ENCODE assay signal across 31 cellular contexts in genomic region chr6:128963561-128963960, GRCh38.
DNase-seq lines count a peak whose midpoint lies in the region; ATAC-seq, FAIRE-seq and TF ChIP-seq lines count a peak whose summit lies in the region.
"Had no signal": no experiment of that assay in that cellular context is flagged by ENCODE, and none has a peak within 500 bp of the region (broad histone marks: within the 10 kb centered on the region; RNA-seq: fewer than 3 reads in every experiment).

No MANE protein-coding gene starts in this region.

- no peaks in the 10 kb centered on the region for H3K36me3 Mint-ChIP-seq in astrocyte (ENCODE audit: low read depth, unreplicated experiment)
- H3K36me3 Mint-ChIP-seq in naive thymus-derived CD4-positive, alpha-beta T cell = no peaks in the 10 kb centered on the region
- H3K36me3 Mint-ChIP-seq: IgD-negative memory B cell had no signal

- no peaks in the 10 kb centered on the region for H3K9me3 Mint-ChIP-seq in astrocyte (ENCODE audit: unreplicated experiment)
- H3K9me3 Mint-ChIP-seq in naive thymus-derived CD4-positive, alpha-beta T cell = peaks cover 0 to 2% (median 0%) of the 10 kb centered on the region in 11 donors
- H3K9me3 Mint-ChIP-seq: activated naive CD8-positive, alpha-beta T cell treated with anti-CD3 and anti-CD28 coated beads, Interleukin-2, amount 50 U/mL, for 24 hours had no signal

- H4K20me1 ChIP-seq in astrocyte (ENCODE audit: insufficient read depth, low read length) = no peaks in the 10 kb centered on the region

- no peak overlapping the region for H3K27ac ChIP-seq in astrocyte (ENCODE audit: low read depth, low read length)
- H3K27ac ChIP-seq in heart left ventricle = no peak overlapping the region
- no peak overlapping the region for H3K27ac ChIP-seq in naive thymus-derived CD4-positive, alpha-beta T cell (ENCODE audit: low read depth, low read length)
- H3K27ac ChIP-seq: brain microvascular endothelial cell, C4-2B, gastrocnemius medialis, left lung, neutrophil, Peyer's patch, prostate gland, thoracic aorta had no signal

- intact Hi-C loops in heart left ventricle (cut with DNase I) = no loop called here
- intact Hi-C loops in naive thymus-derived CD4-positive, alpha-beta T cell (cut with micrococcal nuclease) = no loop called here

- DNase-seq in AG04449 (ENCODE audit: low read depth, low spot score) = peak; percentile 23
- peak; percentile 50 for DNase-seq in GM04504 (ENCODE audit: low read depth)
- DNase-seq in astrocyte (ENCODE audit: low read depth) = peak; percentile 41
- peak; percentile 21 for DNase-seq in iris pigment epithelial cell (ENCODE audit: low read depth)
- DNase-seq in heart left ventricle = no peak
- DNase-seq in naive thymus-derived CD4-positive, alpha-beta T cell = no peak
- no peak for DNase-seq in kidney glomerular epithelial cell (lab: John Stamatoyannopoulos, UW)
- DNase-seq in NCI-H1436 (lab: John Stamatoyannopoulos, UW) = no peak
- DNase-seq: activated CD4-positive, alpha-beta T cell treated with anti-CD3 and anti-CD28 coated beads for 36 hours; activated gamma-delta T cell; activated naive CD8-positive, alpha-beta T cell treated with anti-CD3 and anti-CD28 coated beads, Interleukin-2, amount 50 U/mL, for 24 hours; activated T-cell treated with anti-CD3 and anti-CD28 coated beads for 4 hours; brain microvascular endothelial cell; erythroblast; gastrocnemius medialis; hippocampal formation; left lung; NCI-H1105; NCI-H2029; NCI-H526 treated with DMSO at 0.1 percent for 48 hours; Peyer's patch; SHP77 treated with DMSO at 0.1 percent for 48 hours; stimulated activated naive CD8-positive, alpha-beta T cell treated with anti-CD3 and anti-CD28 coated beads, Interleukin-15, Interleukin-2, amounts not matched to agents 100 U/mL and 50 U/mL, for 24 hours had no signal

- POLR2A ChIA-PET in AG04449 (lab: Yijun Ruan, JAX) = interaction anchor here (0.6 kb wide), 2 partner anchors 31 to 79 kb away, joined by 3 read pairs; no protein-coding TSS in a partner anchor
- POLR2A ChIA-PET in naive thymus-derived CD4-positive, alpha-beta T cell (lab: Charles Lee) = no interaction called here

- no peak overlapping the region for H3K9ac ChIP-seq in astrocyte (ENCODE audit: low read length)

- no peak overlapping the region for H2AFZ ChIP-seq in astrocyte (ENCODE audit: low read depth, low read length)

- H3K4me1 Mint-ChIP-seq in astrocyte (ENCODE audit: low read depth, unreplicated experiment) = no peaks in the 10 kb centered on the region
- no peaks in the 10 kb centered on the region for H3K4me1 Mint-ChIP-seq in naive thymus-derived CD4-positive, alpha-beta T cell
- H3K4me1 Mint-ChIP-seq: activated CD4-positive, alpha-beta T cell treated with anti-CD3 and anti-CD28 coated beads for 36 hours; activated naive CD8-positive, alpha-beta T cell treated with anti-CD3 and anti-CD28 coated beads, Interleukin-2, amount 50 U/mL, for 24 hours; IgD-negative memory B cell had no signal

- no peak for TF ChIP-seq POLR2A in heart left ventricle (IDR thresholded peaks at IDR 0.05)

- no peak overlapping the region for H3K27ac Mint-ChIP-seq in astrocyte (ENCODE audit: unreplicated experiment)
- no peak overlapping the region for H3K27ac Mint-ChIP-seq in naive thymus-derived CD4-positive, alpha-beta T cell
- H3K27ac Mint-ChIP-seq: activated CD4-positive, alpha-beta T cell treated with anti-CD3 and anti-CD28 coated beads for 36 hours; activated naive CD8-positive, alpha-beta T cell treated with anti-CD3 and anti-CD28 coated beads, Interleukin-2, amount 50 U/mL, for 24 hours; IgD-negative memory B cell had no signal

- WGBS in heart left ventricle, 4 donors = 53 to 67% (median 54%) methylated on average over 2 of the region's 2 CpGs

- H3K9me3 ChIP-seq in astrocyte (ENCODE audit: insufficient read depth, low read depth, low read length) = no peaks in the 10 kb centered on the region
- no peaks in the 10 kb centered on the region for H3K9me3 ChIP-seq in heart left ventricle
- no peaks in the 10 kb centered on the region for H3K9me3 ChIP-seq in naive thymus-derived CD4-positive, alpha-beta T cell (ENCODE audit: control insufficient read depth in 2 of 3, low read length in 3 of 3)
- H3K9me3 ChIP-seq: gastrocnemius medialis, left lung, neutrophil, Peyer's patch, prostate gland, thoracic aorta, vagina had no signal

- H3K27me3 Mint-ChIP-seq in astrocyte (ENCODE audit: low read depth, unreplicated experiment) = no peaks in the 10 kb centered on the region
- H3K27me3 Mint-ChIP-seq in naive thymus-derived CD4-positive, alpha-beta T cell = peaks cover 0 to 18% (median 0%) of the 10 kb centered on the region in 5 donors
- H3K27me3 Mint-ChIP-seq: IgD-negative memory B cell had no signal

- no peak overlapping the region for H3K4me3 Mint-ChIP-seq in astrocyte (ENCODE audit: unreplicated experiment)
- no peak overlapping the region for H3K4me3 Mint-ChIP-seq in naive thymus-derived CD4-positive, alpha-beta T cell
- H3K4me3 Mint-ChIP-seq: activated CD4-positive, alpha-beta T cell treated with anti-CD3 and anti-CD28 coated beads for 36 hours; activated naive CD8-positive, alpha-beta T cell treated with anti-CD3 and anti-CD28 coated beads, Interleukin-2, amount 50 U/mL, for 24 hours; IgD-negative memory B cell had no signal

- TF ChIP-seq CTCF in AG04449 (IDR thresholded peaks at IDR 0.05; ENCODE audit: insufficient read depth, low read length, missing control alignments) = no peak
- TF ChIP-seq CTCF in astrocyte (IDR thresholded peaks at IDR 0.05; ENCODE audit: insufficient read depth, low read depth, low read length) = no peak
- TF ChIP-seq CTCF in heart left ventricle (IDR thresholded peaks at IDR 0.05) = no peak

- FAIRE-seq in astrocyte (lab: Jason Lieb, UNC) = peak; percentile 56
- FAIRE-seq: A204.1, H1 had no signal

- no peaks in the 10 kb centered on the region for H3K36me3 ChIP-seq in astrocyte (ENCODE audit: insufficient read depth, low read length)
- peaks cover 0 to 9% (median 0%) of the 10 kb centered on the region in 9 donors for H3K36me3 ChIP-seq in heart left ventricle
- H3K36me3 ChIP-seq in naive thymus-derived CD4-positive, alpha-beta T cell (ENCODE audit: control insufficient read depth in 2 of 3, insufficient read depth in 3 of 3, low read length in 3 of 3) = no peaks in the 10 kb centered on the region
- H3K36me3 ChIP-seq: brain microvascular endothelial cell, gastrocnemius medialis, left lung, neutrophil, Peyer's patch, prostate gland, thoracic aorta, vagina had no signal

- H3K4me1 ChIP-seq in astrocyte (ENCODE audit: insufficient read depth, low read length) (no peaks in the 10 kb centered on the region), heart left ventricle (peaks cover 0 to 49% (median 19%) of the 10 kb centered on the region in 12 donors)
- no peaks in the 10 kb centered on the region for H3K4me1 ChIP-seq in naive thymus-derived CD4-positive, alpha-beta T cell (ENCODE audit: control insufficient read depth in 2 of 2, insufficient read depth in 2 of 2, low read length in 2 of 2)
- H3K4me1 ChIP-seq: gastrocnemius medialis, left lung, Peyer's patch, prostate gland, vagina had no signal

- no peak for ATAC-seq in heart left ventricle
- no peak for ATAC-seq in naive thymus-derived CD4-positive, alpha-beta T cell
- ATAC-seq: activated CD4-positive, alpha-beta T cell treated with anti-CD3 and anti-CD28 coated beads for 36 hours; activated naive CD8-positive, alpha-beta T cell treated with anti-CD3 and anti-CD28 coated beads, Interleukin-2, amount 50 U/mL, for 24 hours; gastrocnemius medialis; left lung; stimulated activated naive CD8-positive, alpha-beta T cell treated with anti-CD3 and anti-CD28 coated beads, Interleukin-15, Interleukin-2, amounts not matched to agents 100 U/mL and 50 U/mL, for 24 hours had no signal

- no peaks in the 10 kb centered on the region for H3K27me3 ChIP-seq in astrocyte (ENCODE audit: insufficient read depth, low read length)
- H3K27me3 ChIP-seq in heart left ventricle = no peaks in the 10 kb centered on the region
- H3K27me3 ChIP-seq in naive thymus-derived CD4-positive, alpha-beta T cell (ENCODE audit: control insufficient read depth in 2 of 2, insufficient read depth in 2 of 2, low read length in 2 of 2) = no peaks in the 10 kb centered on the region
- H3K27me3 ChIP-seq: brain microvascular endothelial cell, gastrocnemius medialis, left lung, neutrophil, Peyer's patch, vagina had no signal

- CTCF ChIA-PET in AG04449 (lab: Yijun Ruan, JAX) = no interaction called here
- CTCF ChIA-PET in naive thymus-derived CD4-positive, alpha-beta T cell (lab: Charles Lee) = no interaction called here

- H3K4me2 ChIP-seq in astrocyte (ENCODE audit: low read length) = no peak overlapping the region

- no peaks in the 10 kb centered on the region for H3K79me2 ChIP-seq in astrocyte (ENCODE audit: insufficient read depth, low read length)

- H3K4me3 ChIP-seq in AG04449 (ENCODE audit: low read depth, low read length) (no peak overlapping the region), astrocyte (ENCODE audit: insufficient read depth, low read depth, low read length) (no peak overlapping the region), heart left ventricle (no peak overlapping the region)
- no peak overlapping the region for H3K4me3 ChIP-seq in naive thymus-derived CD4-positive, alpha-beta T cell (ENCODE audit: low read length)
- H3K4me3 ChIP-seq: gastrocnemius medialis, left lung, Peyer's patch, prostate gland, thoracic aorta, vagina had no signal

Comparison
In these comparisons a context has a peak if more than half of its experiments do, and no peak if none do; other contexts are left out.
1. DNase-seq: peak in AG04449 (single experiment), GM04504 (single experiment), astrocyte (single experiment) and iris pigment epithelial cell (single experiment); none in heart left ventricle (0 of 5), naive thymus-derived CD4-positive, alpha-beta T cell (0 of 9), kidney glomerular epithelial cell (single experiment) and NCI-H1436 (single experiment).